1 cellular context compared by ENCODE assay signal in the genomic region with DNA sequence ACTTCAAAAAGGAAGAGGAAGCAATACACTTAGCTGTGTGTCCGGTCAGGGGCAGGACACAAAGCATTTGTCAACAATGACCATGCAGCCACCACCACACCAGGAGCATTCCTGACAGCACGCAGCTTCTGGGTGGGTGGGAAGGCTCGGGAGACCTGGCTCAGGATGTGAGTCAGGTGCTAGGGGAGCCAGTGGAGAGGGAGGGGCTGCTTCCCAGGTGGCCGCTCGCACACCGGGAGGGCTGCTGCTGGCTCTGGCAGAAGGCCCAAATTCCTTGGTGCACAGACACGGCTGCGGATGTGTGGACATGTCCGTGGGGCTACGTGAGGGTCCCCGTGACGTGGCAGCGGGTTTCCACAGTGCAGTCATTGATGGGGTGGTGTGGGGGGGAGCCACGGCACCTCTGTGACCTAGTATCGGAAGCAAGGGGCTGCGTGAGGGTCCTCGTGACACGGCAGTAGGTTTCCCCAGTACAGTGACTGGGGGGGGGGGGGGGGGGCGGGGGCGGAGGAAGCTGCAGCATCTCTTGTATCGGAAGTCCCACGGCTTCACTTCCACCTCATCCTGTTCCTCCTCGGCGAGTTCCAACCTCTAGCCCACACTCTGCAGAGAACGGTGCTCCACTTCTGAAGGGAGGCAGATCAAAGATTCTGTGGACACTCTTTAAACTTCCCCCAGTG.
TF ChIP-seq lines count a peak whose summit lies in the region.

No MANE protein-coding gene starts in this region.

TF ChIP-seq in endothelial cell of umbilical vein, 7 proteins besides CTCF, POLR2A, EP300 and RAD21 (continued from another document):
- TF ChIP-seq, protein P1, sequence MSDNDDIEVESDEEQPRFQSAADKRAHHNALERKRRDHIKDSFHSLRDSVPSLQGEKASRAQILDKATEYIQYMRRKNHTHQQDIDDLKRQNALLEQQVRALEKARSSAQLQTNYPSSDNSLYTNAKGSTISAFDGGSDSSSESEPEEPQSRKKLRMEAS (IDR thresholded peaks at IDR 0.05; ENCODE audit: insufficient read depth, insufficient read length) = peak; percentile 50
- peak; percentile 67 for TF ChIP-seq MYC (IDR thresholded peaks at IDR 0.05; ENCODE audit: low read depth, low read length)
